29 cellular contexts compared by ENCODE assay signal in genomic region chr12:17778242-17778641, GRCh38.
"Had no signal": no experiment of that assay in that cellular context is flagged by ENCODE, and none has a peak within 500 bp of the region (broad histone marks: within the 10 kb centered on the region; RNA-seq: fewer than 3 reads in every experiment).

No MANE protein-coding gene starts in this region.

- FAIRE-seq: islet of Langerhans, kidney had no signal

- H3K27me3 ChIP-seq: left lung, neural progenitor cell, neutrophil, right lobe of liver, tibial nerve, upper lobe of left lung, vagina had no signal

- H3K79me2 ChIP-seq: parathyroid adenoma had no signal

- H3K4me3 ChIP-seq: left lung, lower lobe of right lung, neural progenitor cell, psoas muscle, right lobe of liver, smooth muscle cell, tibial nerve, upper lobe of left lung, vagina had no signal

- H3K36me3 ChIP-seq: left lung, lower lobe of right lung, neural progenitor cell, neutrophil, right lobe of liver, tibial nerve, upper lobe of left lung, vagina had no signal

- H2AFZ ChIP-seq: neural progenitor cell, parathyroid adenoma had no signal

- DNase-seq: hypothalamus; immature natural killer cell; kidney; left colon; left lung; lower lobe of right lung; mesendoderm; naive B cell; natural killer cell; nephron progenitor cell; occipital lobe; psoas muscle; right lobe of liver; stimulated activated CD4-positive, alpha-beta T cell treated with anti-CD3 and anti-CD28 coated beads, Interleukin-1b, Interleukin-23, amount 100 ng/mL, for 48 hours; stimulated activated CD4-positive, alpha-beta T cell treated with anti-CD3 and anti-CD28 coated beads, Interleukin-2, amount 100 ng/mL, for 48 hours; stimulated activated CD4-positive, alpha-beta T cell treated with anti-CD3 and anti-CD28 coated beads, Interleukin-4, amount 100 ng/mL, for 4 hours; stimulated activated CD8-positive, alpha-beta memory T cell treated with anti-CD3 and anti-CD28 coated beads, Interleukin-4, amount 100 ng/mL, for 48 hours; stimulated activated naive CD4-positive, alpha-beta T cell treated with Interleukin-2 at 50 U/mL for 16 hours; stimulated activated naive CD8-positive, alpha-beta T cell treated with anti-CD3 and anti-CD28 coated beads, Interleukin-15, amount 100 ng/mL, for 72 hours; substantia nigra; upper lobe of left lung had no signal

- H3K4me2 ChIP-seq: neural progenitor cell, smooth muscle cell had no signal

- H3K4me1 ChIP-seq: left lung, lower lobe of right lung, neural progenitor cell, parathyroid adenoma, psoas muscle, right lobe of liver, tibial nerve, upper lobe of left lung, vagina had no signal

- H3K27ac ChIP-seq: left lung, lower lobe of right lung, neural progenitor cell, neutrophil, parathyroid adenoma, psoas muscle, right lobe of liver, tibial nerve, upper lobe of left lung, vagina had no signal

- ATAC-seq: left colon; left lung; lower lobe of right lung; natural killer cell; psoas muscle; right lobe of liver; stimulated activated memory B cell treated with anti-CD40 and anti-IgM and Interleukin-4, amounts not matched to agents 10 μg/mL and 1 μg/mL and 100 μg/mL, for 72 hours; stimulated activated naive CD8-positive, alpha-beta T cell treated with anti-CD3 and anti-CD28 coated beads, Interleukin-15, amount 100 ng/mL, for 72 hours had no signal

- H3K9me3 ChIP-seq: lower lobe of right lung, neutrophil, psoas muscle, right lobe of liver, tibial nerve, upper lobe of left lung, vagina had no signal

- H3K9ac ChIP-seq: neural progenitor cell, parathyroid adenoma had no signal
